ENCODE assay signal across 8 cellular contexts in the genomic region with DNA sequence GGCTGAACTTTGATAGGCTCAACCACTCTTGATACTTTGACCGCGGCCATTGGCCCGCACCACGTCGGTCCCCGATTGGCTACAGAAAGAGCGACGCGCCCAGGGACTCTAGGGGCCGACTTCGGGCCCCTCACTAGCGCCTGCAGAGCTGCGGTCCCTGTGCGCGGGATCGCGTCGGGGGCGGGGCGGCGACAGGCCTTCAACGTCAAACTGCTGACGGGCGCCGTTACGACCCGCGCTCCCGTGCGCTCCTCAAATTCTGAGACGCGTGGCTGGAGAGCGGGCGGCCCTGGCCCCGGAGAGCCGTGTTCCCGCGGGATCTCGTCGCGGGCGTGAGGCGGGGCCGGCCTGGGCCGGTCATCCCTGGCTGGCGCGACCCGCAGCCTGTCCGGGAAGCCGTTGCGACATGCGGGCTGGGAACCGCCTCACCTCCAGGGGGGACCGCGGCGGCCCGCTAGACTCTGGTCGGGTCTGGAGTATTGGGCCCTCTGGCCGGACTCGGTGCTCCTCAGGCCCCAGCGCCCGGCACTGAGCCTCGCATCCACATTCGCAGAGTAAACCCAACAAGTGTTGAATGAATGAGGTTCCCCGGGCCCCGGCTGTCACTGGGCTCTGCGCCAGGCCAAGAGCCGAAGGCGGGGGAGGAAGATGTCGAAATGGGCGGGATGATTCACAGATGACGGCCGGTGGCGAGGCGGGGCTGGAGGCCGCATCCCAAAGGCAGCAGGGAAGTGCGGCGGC. TPM values are rescaled to one million over a fixed set of nuclear protein-coding genes. Genes with fewer than 3 reads are reported as not detected.
DNase-seq lines count a peak whose midpoint lies in the region; ATAC-seq and TF ChIP-seq lines count a peak whose summit lies in the region.

No MANE protein-coding gene starts in this region.

- peak overlapping the region; percentile 91 for H3K27ac Mint-ChIP-seq in CD4-positive, alpha-beta T cell
- peak overlapping the region; percentile 94 for H3K27ac Mint-ChIP-seq in endodermal cell

- H3K9me3 ChIP-seq in CD4-positive, alpha-beta T cell (ENCODE audit: control insufficient read depth, low read length) = no peaks in the 10 kb centered on the region
- H3K9me3 ChIP-seq in endodermal cell (ENCODE audit: control insufficient read depth, low read length) = no peaks in the 10 kb centered on the region
- H3K9me3 ChIP-seq in mesodermal cell (ENCODE audit: control insufficient read depth, low read length) = no peaks in the 10 kb centered on the region

- H3K4me1 ChIP-seq in endodermal cell (ENCODE audit: control insufficient read depth, insufficient read depth, low read length) = peaks cover 3% of the 10 kb centered on the region
- H3K4me1 ChIP-seq in mesodermal cell (ENCODE audit: control insufficient read depth, insufficient read depth, low read length, poor library complexity, severe bottlenecking) = peaks cover 5% of the 10 kb centered on the region

- H3K27ac ChIP-seq in CD4-positive, alpha-beta T cell (ENCODE audit: low read depth, low read length) = peak overlapping the region; percentile 93
- peak overlapping the region; percentile 97 for H3K27ac ChIP-seq in endodermal cell (ENCODE audit: low read depth, low read length)
- peak overlapping the region; percentile 99 for H3K27ac ChIP-seq in mesodermal cell (ENCODE audit: low read depth, low read length, severe bottlenecking)

- ATAC-seq in CD4-positive, alpha-beta T cell (ENCODE audit: poor library complexity) = peak; percentile 85
- ATAC-seq in GM19455 (IDR thresholded peaks at IDR 0.05; ENCODE audit: unreplicated experiment) = peak; percentile 89

- DNase-seq in CD4-positive, alpha-beta T cell = peak; percentile 68 to 92 (median 81)
- DNase-seq in HPDE6-E6E7 (ENCODE audit: extremely low spot score) = peak; percentile 88
- peak; percentile 85 for DNase-seq in NOMO-1 treated with dmso at 0.1 percent for 144 hours (lab: John Stamatoyannopoulos, UW; ENCODE audit: unreplicated experiment)
- DNase-seq in activated CD8-positive, alpha-beta memory T cell treated with anti-CD3 and anti-CD28 coated beads, Interleukin-2, amount 50 U/mL, for 1 hour (ENCODE audit: extremely low read depth) = peak; percentile 55
- DNase-seq in endodermal cell = peak; percentile 94
- DNase-seq in stimulated activated CD8-positive, alpha-beta memory T cell treated with anti-CD3 and anti-CD28 coated beads, Interleukin-15, amount 100 ng/mL, for 24 hours (ENCODE audit: low read depth) = peak; percentile 73

- intact Hi-C loops in CD4-positive, alpha-beta T cell (cut with DNase I, micrococcal nuclease) = loop anchor here (1.0 to 5.0 kb wide), 5 partner anchors 37 to 566 kb away; a partner anchor contains a TSS

- H3K9ac ChIP-seq in endodermal cell (ENCODE audit: extremely low read depth, low read length, poor library complexity, severe bottlenecking) = peak overlapping the region; percentile 82

- peaks cover 14% of the 10 kb centered on the region for H3K36me3 Mint-ChIP-seq in CD4-positive, alpha-beta T cell (ENCODE audit: low read depth)
- H3K36me3 Mint-ChIP-seq in endodermal cell (ENCODE audit: low read depth) = no peaks in the 10 kb centered on the region

- H3K9me3 Mint-ChIP-seq in CD4-positive, alpha-beta T cell = no peaks in the 10 kb centered on the region
- no peaks in the 10 kb centered on the region for H3K9me3 Mint-ChIP-seq in endodermal cell

- peak overlapping the region; percentile 91 for H3K4me3 Mint-ChIP-seq in CD4-positive, alpha-beta T cell
- H3K4me3 Mint-ChIP-seq in endodermal cell = peak overlapping the region; percentile 73

- H3K27me3 ChIP-seq in CD4-positive, alpha-beta T cell (ENCODE audit: control insufficient read depth, insufficient read depth, low read length) = no peaks in the 10 kb centered on the region
- no peaks in the 10 kb centered on the region for H3K27me3 ChIP-seq in endodermal cell (ENCODE audit: control insufficient read depth, insufficient read depth, low read length, poor library complexity, severe bottlenecking)

- TF ChIP-seq CTCF in CD4-positive, alpha-beta T cell (IDR thresholded peaks at IDR 0.05) = no peak
- TF ChIP-seq CTCF in endodermal cell (conservative IDR thresholded peaks at IDR 0.05) = peak; percentile 24

- peak overlapping the region; percentile 83 for H3K4me3 ChIP-seq in endodermal cell (ENCODE audit: low read length)
- peak overlapping the region; percentile 74 for H3K4me3 ChIP-seq in mesodermal cell (ENCODE audit: extremely low read depth, insufficient read depth, low read length, poor library complexity, severe bottlenecking)

- H3K36me3 ChIP-seq in endodermal cell (ENCODE audit: control insufficient read depth, insufficient read depth, low read length) (no peaks in the 10 kb centered on the region), mesodermal cell (ENCODE audit: control insufficient read depth, insufficient read depth, low read length) (no peaks in the 10 kb centered on the region)

- POLR2A ChIA-PET in CD4-positive, alpha-beta T cell (lab: Charles Lee) = interaction anchor here (0.6 to 4.8 kb wide), 12 partner anchors 8 to 1174 kb away, joined by 3 to 57 read pairs (median 5); a partner anchor contains a TSS

- CTCF ChIA-PET in CD4-positive, alpha-beta T cell (lab: Charles Lee) = interaction anchor here (1.4 to 1.5 kb wide), 2 partner anchors 8 to 38 kb away, joined by 3 to 7 read pairs; a partner anchor contains a TSS

- 0% methylated on average over 36 to 78 of the region's 78 CpGs for WGBS in endodermal cell (ENCODE audit: insufficient coverage in 1 of 2, insufficient read length in 1 of 2), 2 experiments
- WGBS in mesodermal cell (ENCODE audit: insufficient coverage in 2 of 2), 2 experiments = 0 to 1% methylated on average over 54 to 76 of the region's 78 CpGs

- H3K4me1 Mint-ChIP-seq in CD4-positive, alpha-beta T cell (ENCODE audit: low read depth) = peaks cover 52% of the 10 kb centered on the region
- H3K4me1 Mint-ChIP-seq in endodermal cell = peaks cover 28% of the 10 kb centered on the region

- no peaks in the 10 kb centered on the region for H3K27me3 Mint-ChIP-seq in CD4-positive, alpha-beta T cell
- peaks cover 21% of the 10 kb centered on the region for H3K27me3 Mint-ChIP-seq in endodermal cell (ENCODE audit: insufficient read depth)

RNA-seq across cellular contexts. Expression of a gene that starts 0.6 kb away (rescaled TPM):
- total RNA-seq in CD4-positive, alpha-beta T cell = 100 to 1,000 TPM; 112 to 113 TPM
- total RNA-seq in endodermal cell = 10 to 100 TPM; 20.4 to 30.0 TPM
- 38.9 TPM for polyA plus RNA-seq in endodermal cell (2013, experiment 1 of 2)
- polyA plus RNA-seq in endodermal cell (2013, experiment 2 of 2) = 37.1 TPM
- 30.7 TPM for polyA plus RNA-seq in mesodermal cell (2013, experiment 1 of 2)
- polyA plus RNA-seq in mesodermal cell (2013, experiment 2 of 2) = 24.2 TPM

RNA-seq across cellular contexts. Expression of a gene that starts 38.4 kb away (rescaled TPM):
- total RNA-seq in CD4-positive, alpha-beta T cell = 1 to 10 TPM; 1.1 to 1.4 TPM
- 10 to 100 TPM; 23.8 to 26.4 TPM for total RNA-seq in endodermal cell
- 9.7 TPM for polyA plus RNA-seq in endodermal cell (2013, experiment 1 of 2)
- polyA plus RNA-seq in endodermal cell (2013, experiment 2 of 2) = 9.8 TPM
- polyA plus RNA-seq in mesodermal cell (2013, experiment 1 of 2) = 10.4 TPM
- 8.5 TPM for polyA plus RNA-seq in mesodermal cell (2013, experiment 2 of 2)

Comparison
In these comparisons a context has a peak if more than half of its experiments do, and no peak if none do; other contexts are left out.
1. Peak in every context shown above with its lines: DNase-seq, ATAC-seq, H3K4me3 ChIP-seq and H3K27ac ChIP-seq.
2. RNA of a gene that starts 38.4 kb away (total RNA-seq): 23.8 to 26.4 TPM in endodermal cell; 1.1 to 1.4 TPM in CD4-positive, alpha-beta T cell; every median in the first group is over 10 times any median in the second.